In genomic region chr2:217366996-217367395, GRCh38 we compare ENCODE assay signal across 24 cellular contexts.
DNase-seq lines count a peak whose midpoint lies in the region; ATAC-seq and TF ChIP-seq lines count a peak whose summit lies in the region.
"Had no signal": no experiment of that assay in that cellular context is flagged by ENCODE, and none has a peak within 500 bp of the region (broad histone marks: within the 10 kb centered on the region; RNA-seq: fewer than 3 reads in every experiment).

No MANE protein-coding gene starts in this region.

- DNase-seq in HT1080 (ENCODE audit: low read depth) = peak; percentile 18
- peak; percentile 76 for DNase-seq in RPMI7951 (ENCODE audit: low read depth)
- peak; percentile 29 for DNase-seq in epithelial cell of prostate (ENCODE audit: low read depth, low spot score)
- DNase-seq in sigmoid colon = no peak
- DNase-seq in activated CD4-positive, alpha-beta T cell treated with anti-CD3 and anti-CD28 coated beads, Interleukin-2, amount 50 U/mL, for 4 hours = no peak
- no peak for DNase-seq in posterior cingulate gyrus
- DNase-seq: activated CD4-positive, alpha-beta T cell treated with anti-CD3 and anti-CD28 coated beads for 1 hour; activated naive CD4-positive, alpha-beta T cell treated with Interleukin-2 at 50 U/mL for 16 hours; activated T-cell treated with anti-CD3 and anti-CD28 coated beads, Interleukin-2, amount 50 U/mL, for 48 hours; CD8-positive, alpha-beta T cell; DMS153; GF-D8; mucosa of descending colon; NCI-H2107; NCI-H510A; nephron progenitor cell; SHP77; stimulated activated CD4-positive, alpha-beta T cell treated with anti-CD3 and anti-CD28 coated beads, Interleukin-2, amount 100 ng/mL, for 48 hours; stimulated activated naive B cell treated with anti-CD40 and anti-IgM and Interleukin-4, amounts not matched to agents 10 μg/mL and 1 μg/mL and 100 μg/mL, for 72 hours had no signal

- TF ChIP-seq EP300 in sigmoid colon (IDR thresholded peaks at IDR 0.05) = no peak

- ATAC-seq in GM19467 (IDR thresholded peaks at IDR 0.05; ENCODE audit: unreplicated experiment) (no peak), HG02870 (IDR thresholded peaks at IDR 0.05; ENCODE audit: unreplicated experiment) (no peak)
- ATAC-seq: CD8-positive, alpha-beta T cell; HepG2; mucosa of descending colon; stimulated activated naive B cell treated with anti-CD40 and anti-IgM and Interleukin-4, amounts not matched to agents 10 μg/mL and 1 μg/mL and 100 μg/mL, for 72 hours had no signal

- intact Hi-C loops in sigmoid colon (cut with DNase I) (no loop called here), posterior cingulate gyrus (cut with DNase I) (no loop called here)

- H3K4me1 ChIP-seq in sigmoid colon = peaks cover 0 to 49% (median 37%) of the 10 kb centered on the region in 4 donors

- H3K4me3 ChIP-seq in sigmoid colon = no peak overlapping the region
- H3K4me3 ChIP-seq: mucosa of descending colon, skin epidermis, thoracic aorta had no signal

- H3K9me3 ChIP-seq in sigmoid colon = no peaks in the 10 kb centered on the region
- H3K9me3 ChIP-seq: mucosa of descending colon, thoracic aorta had no signal

- WGBS in sigmoid colon, 2 donors = 57 to 82% methylated on average over 3 of the region's 3 CpGs

- TF ChIP-seq POLR2A in sigmoid colon (IDR thresholded peaks at IDR 0.05) = no peak

- H3K27ac ChIP-seq in epithelial cell of prostate (peak overlapping the region; percentile 76), sigmoid colon (peak overlapping the region; percentile 30 to 73 (median 58))
- H3K27ac ChIP-seq: skin epidermis, thoracic aorta had no signal

- no peak for TF ChIP-seq CTCF in sigmoid colon (IDR thresholded peaks at IDR 0.05)

- no peaks in the 10 kb centered on the region for H3K27me3 ChIP-seq in sigmoid colon

- H3K36me3 ChIP-seq in sigmoid colon = no peaks in the 10 kb centered on the region
- H3K36me3 ChIP-seq: thoracic aorta had no signal

Comparison
In these comparisons a context has a peak if more than half of its experiments do, and no peak if none do; other contexts are left out.
1. DNase-seq: peak in HT1080 (single experiment), RPMI7951 (single experiment) and epithelial cell of prostate (single experiment); none in sigmoid colon (single experiment), activated CD4-positive, alpha-beta T cell treated with anti-CD3 and anti-CD28 coated beads, Interleukin-2, amount 50 U/mL, for 4 hours (0 of 2) and posterior cingulate gyrus (0 of 10).